29 cellular contexts compared by ENCODE assay signal in genomic region chr16:6663668-6664067, GRCh38.
DNase-seq lines count a peak whose midpoint lies in the region; ATAC-seq, FAIRE-seq and TF ChIP-seq lines count a peak whose summit lies in the region.
"Had no signal": no experiment of that assay in that cellular context is flagged by ENCODE, and none has a peak within 500 bp of the region (broad histone marks: within the 10 kb centered on the region; RNA-seq: fewer than 3 reads in every experiment).

No MANE protein-coding gene starts in this region.

- H3K36me3 ChIP-seq in GM23338 (ENCODE audit: insufficient read depth) (no peaks in the 10 kb centered on the region; the same call in 1 of the 2 replicates), H1 (ENCODE audit: control insufficient read depth in 2 of 4, insufficient read depth in 4 of 4, low read length in 3 of 4) (no peaks in the 10 kb centered on the region), HAP-1 (replicated peaks) (no peaks in the 10 kb centered on the region)
- H3K36me3 ChIP-seq: BE2C, BLaER1 had no signal

- H3K79me2 ChIP-seq in GM23338 (replicated peaks; ENCODE audit: insufficient read depth) (no peaks in the 10 kb centered on the region), H9 (ENCODE audit: insufficient read depth, low read length) (no peaks in the 10 kb centered on the region), H1 (ENCODE audit: control insufficient read depth in 1 of 2, insufficient read depth in 2 of 2, low read length in 2 of 2) (no peaks in the 10 kb centered on the region)

- no peak overlapping the region for H2BK12ac ChIP-seq in H9 (ENCODE audit: insufficient read length, low read depth, low read length)
- H2BK12ac ChIP-seq in H1 (ENCODE audit: low read depth, low read length), result no peak overlapping the region

- H2AK5ac ChIP-seq in H9 (ENCODE audit: insufficient read length, low read length) (no peak overlapping the region), H1 (ENCODE audit: low read depth, low read length) (no peak overlapping the region)

- H3K23ac ChIP-seq in H9 (ENCODE audit: insufficient read length, low read depth, low read length), result no peak overlapping the region
- H3K23ac ChIP-seq in H1 (ENCODE audit: insufficient read length), result no peak overlapping the region

- no peaks in the 10 kb centered on the region for H3F3A ChIP-seq in GM23338 (replicated peaks; ENCODE audit: low read depth)

- POLR2A ChIA-PET in H1 (lab: Charles Lee; ENCODE audit: partially characterized antibody), result interaction anchor here (1.1 kb wide), 1 partner anchor 19 kb away, joined by 3 read pairs; no protein-coding TSS in a partner anchor

- H3K27ac ChIP-seq in GM23338 (ENCODE audit: low read depth) (no peak overlapping the region), H9 (ENCODE audit: insufficient read length, low read depth, low read length) (no peak overlapping the region), H1 (ENCODE audit: low read depth, low read length) (no peak overlapping the region)
- H3K27ac ChIP-seq: BLaER1 had no signal

- no peak overlapping the region for H2BK120ac ChIP-seq in H9 (ENCODE audit: low read depth, low read length, poor library complexity, severe bottlenecking)
- H2BK120ac ChIP-seq in H1 (replicated peaks; ENCODE audit: low read depth, low read length), result no peak overlapping the region

- TF ChIP-seq EP300 in H1 (IDR thresholded peaks at IDR 0.05; ENCODE audit: borderline replicate concordance in 1 of 2, low read depth in 2 of 2, low read length in 2 of 2), result no peak

- 0 out of 2 replicates have a peak, but pooled peaks cover 2% of the 10 kb centered on the region for H3K9me2 ChIP-seq in GM23338 (ENCODE audit: insufficient read depth)

- H3K18ac ChIP-seq in H9 (ENCODE audit: insufficient read length, low read depth, low read length), result no peak overlapping the region
- H3K18ac ChIP-seq in H1 (ENCODE audit: extremely low read depth, low read length), result no peak overlapping the region

- H4K91ac ChIP-seq in H9 (ENCODE audit: insufficient read length, low read depth, low read length) (no peak overlapping the region), H1 (replicated peaks; ENCODE audit: insufficient read length, low read length) (no peak overlapping the region)

- H2AFZ ChIP-seq in GM23338, result no peak overlapping the region
- no peak overlapping the region for H2AFZ ChIP-seq in H9 (ENCODE audit: low read length)
- no peak overlapping the region for H2AFZ ChIP-seq in H1 (ENCODE audit: low read length)

- H3K56ac ChIP-seq in H9 (ENCODE audit: insufficient read length, low read depth, low read length) (no peak overlapping the region), H1 (replicated peaks; ENCODE audit: insufficient read length, low read depth, low read length) (no peak overlapping the region)

- peaks cover 13% of the 10 kb centered on the region for H3K4me1 Mint-ChIP-seq in GM23338
- H3K4me1 Mint-ChIP-seq in H9, result peaks cover 24 to 28% of the 10 kb centered on the region in 2 experiments
- H3K4me1 Mint-ChIP-seq: CD14-positive monocyte; CD4-positive, alpha-beta memory T cell; CD4-positive, CD25-positive, alpha-beta regulatory T cell; CD8-positive, alpha-beta memory T cell had no signal

- H3K4me1 ChIP-seq in GM23338 (ENCODE audit: insufficient read depth) (no peaks in the 10 kb centered on the region; the same call in 1 of the 2 replicates), H9 (ENCODE audit: insufficient read depth, low read length) (peaks cover 9% of the 10 kb centered on the region; the same call in 1 of the 2 replicates), H1 (replicated peaks in 1 of 4; ENCODE audit: control insufficient read depth in 3 of 4, insufficient read depth in 4 of 4, low read length in 3 of 4) (peaks cover 0 to 11% (median 7%) of the 10 kb centered on the region in 4 experiments; a peak in 3 of 7 replicates), HAP-1 (no peaks in the 10 kb centered on the region)
- H3K4me1 ChIP-seq: BE2C, BLaER1 had no signal

- no peak overlapping the region for H3T11ph ChIP-seq in H9 (ENCODE audit: low read length)

- H2BK15ac ChIP-seq in H9 (ENCODE audit: low read depth, low read length) (no peak overlapping the region), H1 (ENCODE audit: low read length) (no peak overlapping the region)

- no peak overlapping the region for H3K4me3 Mint-ChIP-seq in GM23338
- H3K4me3 Mint-ChIP-seq in H9, result no peak overlapping the region
- H3K4me3 Mint-ChIP-seq: CD4-positive, alpha-beta memory T cell; CD4-positive, CD25-positive, alpha-beta regulatory T cell; CD8-positive, alpha-beta memory T cell had no signal

- H4K20me1 ChIP-seq in GM23338 (replicated peaks; ENCODE audit: insufficient read depth) (no peaks in the 10 kb centered on the region), H9 (ENCODE audit: control insufficient read depth, insufficient read depth, insufficient read length) (no peaks in the 10 kb centered on the region), H1 (replicated peaks in 1 of 2; ENCODE audit: control insufficient read depth in 1 of 2, insufficient read depth in 2 of 2, low read length in 2 of 2) (no peaks in the 10 kb centered on the region)
- H4K20me1 ChIP-seq: BLaER1 had no signal

- H4K8ac ChIP-seq in H9 (replicated peaks; ENCODE audit: insufficient read length, low read depth, low read length) (no peak overlapping the region), H1 (ENCODE audit: extremely low read depth, insufficient read depth, low read length) (no peak overlapping the region)

- no peaks in the 10 kb centered on the region for H3K9me3 Mint-ChIP-seq in GM23338
- no peaks in the 10 kb centered on the region for H3K9me3 Mint-ChIP-seq in H9

- H3K4me3 ChIP-seq in GM23338 (no peak overlapping the region), H1 (ENCODE audit: extremely low read depth in 1 of 4, insufficient read depth in 2 of 4, low read depth in 3 of 4, low read length in 4 of 4) (no peak overlapping the region; a peak in 1 of 8 replicates), HAP-1 (no peak overlapping the region)
- H3K4me3 ChIP-seq: BLaER1, GM12878 had no signal

- H2BK5ac ChIP-seq in H9 (ENCODE audit: insufficient read length, low read length) (no peak overlapping the region), H1 (ENCODE audit: low read depth, low read length) (no peak overlapping the region)

- no peaks in the 10 kb centered on the region for H3K23me2 ChIP-seq in H9 (ENCODE audit: insufficient read length, low read depth, low read length, poor library complexity, severe bottlenecking)
- H3K23me2 ChIP-seq in H1 (ENCODE audit: low read depth, low read length), result no peaks in the 10 kb centered on the region

- H3K9ac ChIP-seq in H9 (ENCODE audit: extremely low read depth, insufficient read length, low read length) (no peak overlapping the region), H1 (replicated peaks in 1 of 4; ENCODE audit: extremely low read depth in 1 of 4, low read depth in 3 of 4, low read length in 3 of 4) (no peak overlapping the region)
- H3K9ac ChIP-seq: BLaER1 had no signal

- no CpG with 5 or more reads among the region's 2 CpGs for WGBS in H9 (ENCODE audit: extremely low coverage, insufficient read length, low lambda C conversion rate)
- 34% methylated on average over 2 of the region's 2 CpGs; no CpG with 5 or more reads in 1 of the 2 experiments for WGBS in H1 (ENCODE audit: extremely low coverage in 1 of 2, insufficient coverage in 1 of 2, insufficient read length in 1 of 2, insufficient replicate concordance in 2 of 2, low coverage in 1 of 2, low lambda C conversion rate in 2 of 2, missing lambda C conversion rate in 1 of 2), 2 experiments

- intact Hi-C loops in head of caudate nucleus (cut with DNase I), result no loop called here

- CTCF ChIA-PET in H1 (lab: Charles Lee; ENCODE audit: partially characterized antibody), result no interaction called here

- H3K4me2 ChIP-seq in GM23338 (no peak overlapping the region), H9 (ENCODE audit: insufficient read depth, insufficient read length, low read length) (peak overlapping the region; percentile 1), H1 (ENCODE audit: insufficient read depth in 1 of 2, low read depth in 2 of 2, low read length in 2 of 2) (peak overlapping the region; percentile 26 to 43; a peak in 1 of 4 replicates)
- H3K4me2 ChIP-seq: BLaER1 had no signal

- H3K4ac ChIP-seq in H9 (ENCODE audit: low read depth, low read length), result no peak overlapping the region
- H3K4ac ChIP-seq in H1 (replicated peaks; ENCODE audit: insufficient read length, low read depth, low read length), result no peak overlapping the region

- no peak overlapping the region for H3K14ac ChIP-seq in H9 (ENCODE audit: insufficient read depth, low read length)
- no peak overlapping the region for H3K14ac ChIP-seq in H1 (ENCODE audit: insufficient read length)

- in situ Hi-C loops in HAP-1 (cut with MboI; ENCODE audit: low sequenced_read_pairs), result no loop called here

- FAIRE-seq in H1 (lab: Jason Lieb, UNC) (no peak), RCC 7860 (lab: Jason Lieb, UNC) (no peak)
- FAIRE-seq: A204.1, GM12878, GM12892, GM18507 had no signal

- H3K36me3 Mint-ChIP-seq in GM23338 (ENCODE audit: low read depth) (no peaks in the 10 kb centered on the region), H9 (ENCODE audit: insufficient read depth in 1 of 3, low read depth in 3 of 3) (no peaks in the 10 kb centered on the region)
- H3K36me3 Mint-ChIP-seq: CD14-positive monocyte; CD4-positive, alpha-beta memory T cell; CD4-positive, CD25-positive, alpha-beta regulatory T cell; CD8-positive, alpha-beta memory T cell had no signal

- no peak for TF ChIP-seq RAD21 in H1 (IDR thresholded peaks at IDR 0.05 in 1 of 2, conservative IDR thresholded peaks at IDR 0.05 in 1 of 2; ENCODE audit: low read depth in 2 of 2, low read length in 2 of 2)

- TF ChIP-seq POLR2A in H1 (IDR thresholded peaks at IDR 0.05; ENCODE audit: control extremely low read depth in 1 of 2, low read depth in 2 of 2, low read length in 2 of 2), result no peak

- peak; percentile 40; the same call in 2 of the 3 replicates for ATAC-seq in GM23338
- no peak for ATAC-seq in GM21367 (IDR thresholded peaks at IDR 0.05; ENCODE audit: unreplicated experiment)
- ATAC-seq: GM12878 had no signal

- no peaks in the 10 kb centered on the region for H3K79me1 ChIP-seq in H9 (ENCODE audit: insufficient read depth, low read depth, low read length, poor library complexity, severe bottlenecking)
- no peaks in the 10 kb centered on the region for H3K79me1 ChIP-seq in H1 (ENCODE audit: low read depth, low read length)

- no peaks in the 10 kb centered on the region for H3K9me3 ChIP-seq in H9 (ENCODE audit: control insufficient read depth, low read depth, low read length)
- H3K9me3 ChIP-seq in H1 (ENCODE audit: insufficient read depth in 2 of 2, low read depth in 1 of 2, low read length in 1 of 2), result no peaks in the 10 kb centered on the region
- no peaks in the 10 kb centered on the region for H3K9me3 ChIP-seq in HAP-1
- H3K9me3 ChIP-seq: BE2C, BLaER1 had no signal

- H3K27me3 Mint-ChIP-seq in GM23338 (ENCODE audit: insufficient read depth, low read depth, poor library complexity), result peaks cover 3% of the 10 kb centered on the region
- 0 out of 2 replicates have a peak, but pooled peaks cover 2% of the 10 kb centered on the region for H3K27me3 Mint-ChIP-seq in H9 (ENCODE audit: low read depth)
- H3K27me3 Mint-ChIP-seq: CD4-positive, alpha-beta memory T cell; CD4-positive, CD25-positive, alpha-beta regulatory T cell; CD8-positive, alpha-beta memory T cell had no signal

- DNase-seq in GM23338 (ENCODE audit: low spot score) (no peak), H9 (no peak), H1 (ENCODE audit: low read depth in 1 of 2, low spot score in 2 of 2) (no peak), head of caudate nucleus (peak in 22 of 42 donors; percentile 9 to 84 (median 46)), RCC 7860 (ENCODE audit: low spot score) (no peak), HAP-1 (ENCODE audit: low spot score in 2 of 2) (no peak)
- no peak for DNase-seq in stimulated activated CD4-positive, alpha-beta T cell treated with anti-CD3 and anti-CD28 coated beads, Interleukin-1b, Interleukin-23, amount 100 ng/mL, for 48 hours
- DNase-seq: 8988T; ACHN; BE2C; C1 segment of cervical spinal cord; CD4-positive, alpha-beta memory T cell; CD4-positive, CD25-positive, alpha-beta regulatory T cell; CD8-positive, alpha-beta memory T cell; COR-L47; DMS 273 treated with DMSO at 0.1 percent for 48 hours; DMS153; DMS53; DMS79; DND-41; EL; GDM1 had no signal

- H3K27me3 ChIP-seq in GM23338 (ENCODE audit: insufficient read depth) (no peaks in the 10 kb centered on the region), H9 (ENCODE audit: insufficient read depth, low read length) (no peaks in the 10 kb centered on the region), H1 (replicated peaks in 1 of 4; ENCODE audit: control insufficient read depth in 3 of 4, extremely low read depth in 1 of 4, insufficient read depth in 3 of 4, low read length in 3 of 4) (no peaks in the 10 kb centered on the region), HAP-1 (ENCODE audit: low read depth) (no peaks in the 10 kb centered on the region)
- H3K27me3 ChIP-seq: BE2C, BLaER1 had no signal

- H2BK20ac ChIP-seq in H9 (ENCODE audit: low read depth, low read length, poor library complexity, severe bottlenecking), result no peak overlapping the region
- no peak overlapping the region for H2BK20ac ChIP-seq in H1 (ENCODE audit: low read length)

- H3K27ac Mint-ChIP-seq in GM23338 (no peak overlapping the region), H9 (peak overlapping the region in 1 of 3 experiments; percentile 1; a peak in 2 of 7 replicates)
- H3K27ac Mint-ChIP-seq: CD4-positive, alpha-beta memory T cell; CD4-positive, CD25-positive, alpha-beta regulatory T cell; CD8-positive, alpha-beta memory T cell had no signal

- no peak overlapping the region for H4K5ac ChIP-seq in H9 (ENCODE audit: insufficient read length, low read depth, low read length)
- no peak overlapping the region for H4K5ac ChIP-seq in H1 (ENCODE audit: insufficient read length, low read depth, low read length)

- TF ChIP-seq CTCF in GM23338 (conservative IDR thresholded peaks at IDR 0.05; ENCODE audit: low read depth in 2 of 2) (no peak), H9 (conservative IDR thresholded peaks at IDR 0.05) (no peak), H1 (IDR thresholded peaks at IDR 0.05; ENCODE audit: control extremely low read depth in 1 of 3, insufficient read depth in 1 of 3, low read depth in 1 of 3, low read length in 3 of 3) (no peak)

Comparison
In these comparisons a context has a peak if more than half of its experiments do, and no peak if none do; other contexts are left out.
1. DNase-seq: peak in head of caudate nucleus (22 of 42); none in GM23338 (single experiment), H9 (single experiment), H1 (0 of 2), RCC 7860 (single experiment), stimulated activated CD4-positive, alpha-beta T cell treated with anti-CD3 and anti-CD28 coated beads, Interleukin-1b, Interleukin-23, amount 100 ng/mL, for 48 hours (single experiment) and HAP-1 (0 of 2).